Comparison of ENCODE assay signal across 15 cellular contexts in genomic region chr21:45105906-45106485, GRCh38. TPM values are rescaled to one million over a fixed set of nuclear protein-coding genes. Genes with fewer than 3 reads are reported as not detected.
A peak's percentile ranks its signal among the peaks of the same experiment; 100 is the strongest.
DNase-seq lines count a peak whose midpoint lies in the region; ATAC-seq and TF ChIP-seq lines count a peak whose summit lies in the region.
"Had no signal": no experiment of that assay in that cellular context is flagged by ENCODE, and none has a peak within 500 bp of the region (broad histone marks: within the 10 kb centered on the region; RNA-seq: fewer than 3 reads in every experiment).

No MANE protein-coding gene starts in this region.

- no peak overlapping the region for H2AFZ ChIP-seq in neural progenitor cell (replicated peaks)

- H3K4me3 Mint-ChIP-seq in neural progenitor cell = no peak overlapping the region
- H3K4me3 Mint-ChIP-seq: CD14-positive monocyte had no signal

- H3K27ac ChIP-seq in BLaER1 treated with 17β-estradiol and CSF1 and Interleukin-3, amounts not matched to agents 10 nM and 100 nM = peak overlapping the region in 3 of 11 experiments; percentile 12 to 52 (median 22); a peak in 3 of 22 replicates
- no peak overlapping the region for H3K27ac ChIP-seq in neural progenitor cell

- H3K9me3 ChIP-seq in BLaER1 treated with 17β-estradiol and CSF1 and Interleukin-3, amounts not matched to agents 10 nM and 100 nM (replicated peaks in 1 of 11) = peaks cover 0 to 9% (median 3%) of the 10 kb centered on the region in 11 experiments; a peak in 3 of 22 replicates
- no peaks in the 10 kb centered on the region for H3K9me3 ChIP-seq in neural progenitor cell (ENCODE audit: low read depth)
- H3K9me3 ChIP-seq: HAP-1 had no signal

- no peak overlapping the region; a peak in 2 of 20 replicates for H3K4me3 ChIP-seq in BLaER1 treated with 17β-estradiol and CSF1 and Interleukin-3, amounts not matched to agents 10 nM and 100 nM
- H3K4me3 ChIP-seq in LNCaP clone FGC (ENCODE audit: low read depth, low read length) = no peak overlapping the region
- no peak overlapping the region for H3K4me3 ChIP-seq in astrocyte of the spinal cord (ENCODE audit: low read depth, low read length)
- no peak overlapping the region for H3K4me3 ChIP-seq in neural progenitor cell
- H3K4me3 ChIP-seq: HAP-1 had no signal

- no peaks in the 10 kb centered on the region for H3K79me2 ChIP-seq in neural progenitor cell (ENCODE audit: low read depth)

- H3K27me3 ChIP-seq in BLaER1 treated with 17β-estradiol and CSF1 and Interleukin-3, amounts not matched to agents 10 nM and 100 nM = peaks cover 0 to 66% (median 0%) of the 10 kb centered on the region in 11 experiments; a peak in 8 of 22 replicates
- H3K27me3 ChIP-seq in neural progenitor cell = no peaks in the 10 kb centered on the region

- ATAC-seq in HG02981 (IDR thresholded peaks at IDR 0.05; ENCODE audit: unreplicated experiment) = no peak
- ATAC-seq in HG02678 (IDR thresholded peaks at IDR 0.05; ENCODE audit: unreplicated experiment) = no peak
- ATAC-seq in HG02623 (IDR thresholded peaks at IDR 0.05; ENCODE audit: unreplicated experiment) = no peak

- no peaks in the 10 kb centered on the region for H3K27me3 Mint-ChIP-seq in neural progenitor cell (ENCODE audit: insufficient read depth, low read depth)

- peak overlapping the region in 5 of 11 experiments; percentile 14 to 51 (median 39); a peak in 5 of 22 replicates for H3K9ac ChIP-seq in BLaER1 treated with 17β-estradiol and CSF1 and Interleukin-3, amounts not matched to agents 10 nM and 100 nM
- no peak overlapping the region for H3K9ac ChIP-seq in neural progenitor cell

- no peaks in the 10 kb centered on the region for H3F3A ChIP-seq in neural progenitor cell (ENCODE audit: low read depth)

- peak overlapping the region in 10 of 11 experiments; percentile 23 to 98 (median 87); a peak in 20 of 22 replicates for H3K4me2 ChIP-seq in BLaER1 treated with 17β-estradiol and CSF1 and Interleukin-3, amounts not matched to agents 10 nM and 100 nM
- H3K4me2 ChIP-seq in neural progenitor cell = peak overlapping the region; percentile 31

- no peaks in the 10 kb centered on the region for H3K9me3 Mint-ChIP-seq in neural progenitor cell
- H3K9me3 Mint-ChIP-seq: CD14-positive monocyte had no signal

- TF ChIP-seq CTCF in LNCaP clone FGC (IDR thresholded peaks at IDR 0.05; ENCODE audit: control insufficient read depth, extremely low read depth, insufficient read depth) (no peak), astrocyte of the spinal cord (IDR thresholded peaks at IDR 0.05; ENCODE audit: low read depth, low read length) (no peak), neural progenitor cell (IDR thresholded peaks at IDR 0.05) (no peak)

- H3K4me1 ChIP-seq in BLaER1 treated with 17β-estradiol and CSF1 and Interleukin-3, amounts not matched to agents 10 nM and 100 nM = peaks cover 76 to 99% (median 90%) of the 10 kb centered on the region in 10 experiments
- peaks cover 15% of the 10 kb centered on the region for H3K4me1 ChIP-seq in neural progenitor cell

- H3K4me1 Mint-ChIP-seq in neural progenitor cell = peaks cover 25% of the 10 kb centered on the region

- in situ Hi-C loops in astrocyte of the spinal cord (cut with HindIII; ENCODE audit: low sequenced_read_pairs) = no loop called here

- H4K20me1 ChIP-seq in BLaER1 treated with 17β-estradiol and CSF1 and Interleukin-3, amounts not matched to agents 10 nM and 100 nM = peaks cover 24 to 100% (median 80%) of the 10 kb centered on the region in 11 experiments; a peak in 20 of 22 replicates
- H4K20me1 ChIP-seq in neural progenitor cell (ENCODE audit: low read depth) = no peaks in the 10 kb centered on the region

- DNase-seq in LNCaP clone FGC (ENCODE audit: low read depth) (peak; percentile 92), astrocyte of the spinal cord (ENCODE audit: low read depth, low spot score) (peak; percentile 37), neural progenitor cell (ENCODE audit: low spot score) (no peak)
- no peak for DNase-seq in stimulated activated CD4-positive, alpha-beta T cell treated with anti-CD3 and anti-CD28 coated beads, Interleukin-4, amount 100 ng/mL, for 24 hours
- DNase-seq: activated naive CD4-positive, alpha-beta T cell treated with Interleukin-2 at 50 U/mL for 16 hours; mesendoderm; NCI-H446; stimulated activated CD4-positive, alpha-beta T cell treated with anti-CD3 and anti-CD28 coated beads, Interleukin-2, amount 100 ng/mL, for 48 hours; stimulated activated naive CD4-positive, alpha-beta T cell had no signal

- peaks cover 0 to 3% (median 2%) of the 10 kb centered on the region in 11 experiments; a peak in 7 of 22 replicates for H3K36me3 ChIP-seq in BLaER1 treated with 17β-estradiol and CSF1 and Interleukin-3, amounts not matched to agents 10 nM and 100 nM
- H3K36me3 ChIP-seq in neural progenitor cell = no peaks in the 10 kb centered on the region
- H3K36me3 ChIP-seq: HAP-1 had no signal

- peak overlapping the region; percentile 65 for H3K27ac Mint-ChIP-seq in neural progenitor cell
- H3K27ac Mint-ChIP-seq: CD14-positive monocyte had no signal

- no peaks in the 10 kb centered on the region for H3K36me3 Mint-ChIP-seq in neural progenitor cell
- H3K36me3 Mint-ChIP-seq: CD14-positive monocyte had no signal

RNA-seq across cellular contexts. Expression of gene ADARB1, which starts 31.6 kb away (rescaled TPM):
- total RNA-seq in neural progenitor cell (ENCODE audit: low replicate concordance) = 5.1 and 8.4 TPM in 2 replicates

Comparison
In these comparisons a context has a peak if more than half of its experiments do, and no peak if none do; other contexts are left out.
1. DNase-seq: peak in LNCaP clone FGC (single experiment) and astrocyte of the spinal cord (single experiment); none in neural progenitor cell (single experiment) and stimulated activated CD4-positive, alpha-beta T cell treated with anti-CD3 and anti-CD28 coated beads, Interleukin-4, amount 100 ng/mL, for 24 hours (single experiment).